20 cellular contexts compared by ENCODE assay signal in the genomic region with DNA sequence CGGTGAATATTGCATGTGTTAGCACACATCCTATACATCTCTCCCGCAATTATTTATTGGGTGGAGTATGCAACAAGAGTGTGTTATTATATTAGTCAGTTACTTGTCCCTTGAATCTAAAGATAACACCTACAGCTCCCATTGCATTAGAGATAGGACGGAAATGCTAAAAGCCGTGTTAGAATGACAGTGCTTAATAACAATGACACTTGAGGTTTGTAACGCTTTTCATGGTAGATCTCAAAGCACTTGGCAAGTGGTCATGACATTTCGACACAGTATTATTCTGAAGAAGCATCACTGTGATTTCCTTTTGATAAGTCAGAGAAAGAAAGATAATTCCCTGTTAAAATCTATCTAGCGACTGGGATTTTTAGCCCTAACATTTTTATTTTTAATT. TPM values are rescaled to one million over a fixed set of nuclear protein-coding genes. Genes with fewer than 3 reads are reported as not detected.
DNase-seq lines count a peak whose midpoint lies in the region; ATAC-seq, FAIRE-seq and TF ChIP-seq lines count a peak whose summit lies in the region.
"Had no signal": no experiment of that assay in that cellular context is flagged by ENCODE, and none has a peak within 500 bp of the region (broad histone marks: within the 10 kb centered on the region; RNA-seq: fewer than 3 reads in every experiment).

No MANE protein-coding gene starts in this region.

- H3K27me3 ChIP-seq in osteoblast (ENCODE audit: insufficient read depth, low read length) (no peaks in the 10 kb centered on the region), transverse colon (no peaks in the 10 kb centered on the region)
- H3K27me3 ChIP-seq: neural progenitor cell, tibial nerve had no signal

- no peak overlapping the region for H3K4me3 ChIP-seq in fibroblast of mammary gland (ENCODE audit: control insufficient read depth, low read depth, low read length)
- H3K4me3 ChIP-seq in osteoblast (ENCODE audit: insufficient read depth, low read length), result no peak overlapping the region
- no peak overlapping the region for H3K4me3 ChIP-seq in transverse colon
- H3K4me3 ChIP-seq: neural progenitor cell, prostate gland, tibial nerve had no signal

- TF ChIP-seq CTCF in fibroblast of mammary gland (conservative IDR thresholded peaks at IDR 0.05; ENCODE audit: control insufficient read depth, insufficient read depth, low read depth, low read length) (no peak), osteoblast (IDR thresholded peaks at IDR 0.05; ENCODE audit: extremely low read depth, low read depth, low read length) (no peak), transverse colon (IDR thresholded peaks at IDR 0.05) (no peak)

- no peaks in the 10 kb centered on the region for H4K20me1 ChIP-seq in osteoblast (ENCODE audit: insufficient read depth, low read length)

- peaks cover 52% of the 10 kb centered on the region for H3K4me1 ChIP-seq in osteoblast (ENCODE audit: insufficient read depth, low read length)
- H3K4me1 ChIP-seq in transverse colon, result peaks cover 0 to 12% (median 4%) of the 10 kb centered on the region in 4 donors
- H3K4me1 ChIP-seq: neural progenitor cell, prostate gland had no signal

- TF ChIP-seq POLR2A in H54 (IDR thresholded peaks at IDR 0.05; ENCODE audit: low read depth, low read length) (no peak), transverse colon (IDR thresholded peaks at IDR 0.05) (no peak)

- no peak overlapping the region for H2AFZ ChIP-seq in osteoblast (ENCODE audit: low read length)
- H2AFZ ChIP-seq: neural progenitor cell had no signal

- in situ Hi-C loops in transverse colon (cut with MboI; ENCODE audit: low pct_ligation_motif_present in 1 of 4, low pct_unique_long_range_greater_than_20kb in 1 of 4, low sequenced_read_pairs in 3 of 4), result loop anchor here in 3 of 4 donors (5.0 to 25.0 kb wide), 4 partner anchors 122 to 158 kb away; no protein-coding TSS in a partner anchor

- DNase-seq in H54 (ENCODE audit: insufficient read length, low spot score) (no peak), RPMI7951 (ENCODE audit: low read depth) (peak; percentile 29), fibroblast of mammary gland (ENCODE audit: low read depth) (peak; percentile 69), osteoblast (ENCODE audit: insufficient read length, low spot score, missing footprints) (no peak), transverse colon (no peak)
- DNase-seq in stimulated activated CD4-positive, alpha-beta T cell treated with anti-CD3 and anti-CD28 coated beads, Interleukin-4, amount 100 ng/mL, for 1 hour, result no peak
- DNase-seq: activated gamma-delta T cell treated with Interleukin-2 at 50 U/mL for 16 hours; CD8-positive, alpha-beta memory T cell; central memory CD4-positive, alpha-beta T cell; DMS53; glutamatergic neuron; midbrain; NCI-H1417; NCI-H2107; NCI-H526 had no signal

- H3K36me3 ChIP-seq in osteoblast (ENCODE audit: insufficient read depth, low read length) (no peaks in the 10 kb centered on the region), transverse colon (no peaks in the 10 kb centered on the region)
- H3K36me3 ChIP-seq: neural progenitor cell, prostate gland, tibial nerve had no signal

- intact Hi-C loops in transverse colon (cut with DNase I; ENCODE audit: low total_unique reads), result loop anchor here (5.0 kb wide), 1 partner anchor 158 kb away; no protein-coding TSS in a partner anchor

- 86 to 91% methylated on average over 4 to 7 of the region's 7 CpGs for WGBS in transverse colon (ENCODE audit: low coverage in 1 of 2), 2 donors

- H3K27ac ChIP-seq in osteoblast (ENCODE audit: low read depth, low read length), result peak overlapping the region; percentile 98
- no peak overlapping the region for H3K27ac ChIP-seq in transverse colon
- H3K27ac ChIP-seq: neural progenitor cell, prostate gland had no signal

- no peaks in the 10 kb centered on the region for H3K79me2 ChIP-seq in osteoblast (ENCODE audit: insufficient read depth, low read length)

- TF ChIP-seq EP300 in transverse colon (IDR thresholded peaks at IDR 0.05; ENCODE audit: low read depth), result no peak

- peak; percentile 45 for FAIRE-seq in H54 (lab: Jason Lieb, UNC)

- H3K9me3 ChIP-seq in osteoblast (ENCODE audit: low read depth, low read length), result peaks cover 4% of the 10 kb centered on the region
- no peaks in the 10 kb centered on the region for H3K9me3 ChIP-seq in transverse colon
- H3K9me3 ChIP-seq: prostate gland, tibial nerve had no signal

- ATAC-seq in HG03135 (IDR thresholded peaks at IDR 0.05; ENCODE audit: unreplicated experiment) (no peak), GM21381 (IDR thresholded peaks at IDR 0.05; ENCODE audit: unreplicated experiment) (no peak)

- H3K4me2 ChIP-seq in osteoblast (ENCODE audit: insufficient read depth, low read length), result peak overlapping the region; percentile 83
- H3K4me2 ChIP-seq: neural progenitor cell had no signal

RNA-seq across cellular contexts. Expression of a gene that starts 33.4 kb away (rescaled TPM):
- 34.0 and 46.8 TPM in 2 replicates for total RNA-seq in RPMI7951 (2014; rRNA removed; shearing (Covaris generic))
- 246 and 274 TPM in 2 replicates for total RNA-seq in osteoblast
- total RNA-seq in transverse colon, result 100 to 1,000 TPM; 186 to 388 (median 285) TPM

Comparison
In these comparisons a context has a peak if more than half of its experiments do, and no peak if none do; other contexts are left out.
1. DNase-seq: peak in RPMI7951 (single experiment) and fibroblast of mammary gland (single experiment); none in H54 (single experiment), osteoblast (single experiment), transverse colon (single experiment) and stimulated activated CD4-positive, alpha-beta T cell treated with anti-CD3 and anti-CD28 coated beads, Interleukin-4, amount 100 ng/mL, for 1 hour (single experiment).